14 cellular contexts compared by ENCODE assay signal in the genomic region with DNA sequence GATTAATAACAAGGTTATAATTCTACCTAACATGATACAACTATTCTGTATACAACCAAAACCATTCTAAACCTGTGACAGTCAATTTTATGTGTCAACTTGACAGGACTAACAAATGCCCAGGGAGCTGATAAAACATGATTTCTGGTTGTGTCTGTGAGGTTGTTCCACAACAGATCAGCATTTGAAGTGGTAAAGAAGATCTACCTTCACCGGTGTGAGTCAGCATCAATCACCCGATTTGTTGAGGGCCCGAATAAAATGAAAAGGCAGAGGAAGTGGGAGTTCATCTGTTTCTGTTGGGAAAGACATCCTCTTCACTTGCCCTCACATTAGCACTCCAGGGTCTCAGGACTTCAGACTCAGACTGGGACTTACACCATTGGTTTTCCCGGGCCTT.
DNase-seq lines count a peak whose midpoint lies in the region; FAIRE-seq and TF ChIP-seq lines count a peak whose summit lies in the region.
"Had no signal": no experiment of that assay in that cellular context is flagged by ENCODE, and none has a peak within 500 bp of the region (broad histone marks: within the 10 kb centered on the region; RNA-seq: fewer than 3 reads in every experiment).

No MANE protein-coding gene starts in this region.

- no peaks in the 10 kb centered on the region for H3K9me2 ChIP-seq in GM23248 (ENCODE audit: insufficient read depth)

- no peak for TF ChIP-seq POLR2A in H54 (IDR thresholded peaks at IDR 0.05; ENCODE audit: low read depth, low read length)
- TF ChIP-seq POLR2A in vagina (IDR thresholded peaks at IDR 0.05): no peak

- H3K27ac ChIP-seq in GM23248 (0 out of 2 replicates have a peak overlapping the region, but pooled peaks have one; percentile 7), vagina (no peak overlapping the region)
- H3K27ac ChIP-seq: right atrium auricular region had no signal

- H3K36me3 ChIP-seq in GM23248 (ENCODE audit: low read depth) (no peaks in the 10 kb centered on the region), vagina (no peaks in the 10 kb centered on the region)
- H3K36me3 ChIP-seq: right atrium auricular region had no signal

- TF ChIP-seq CTCF in GM10248 (IDR thresholded peaks at IDR 0.05; ENCODE audit: control extremely low read depth, extremely low read depth, low read depth, missing control alignments) (no peak), vagina (IDR thresholded peaks at IDR 0.05) (no peak)

- no peaks in the 10 kb centered on the region for H3K79me2 ChIP-seq in GM23248 (ENCODE audit: insufficient read depth)

- WGBS in GM23248 (ENCODE audit: low coverage in 1 of 2, low lambda C conversion rate in 2 of 2, missing lambda C conversion rate in 2 of 2), 2 experiments: 96% methylated on average over 4 of the region's 4 CpGs

- in situ Hi-C loops in GM23248 (cut with MboI): no loop called here

- no peak overlapping the region for H3K4me2 ChIP-seq in GM23248 (ENCODE audit: unreplicated experiment)

- no peak overlapping the region for H3K4me3 ChIP-seq in GM23248
- H3K4me3 ChIP-seq in vagina: no peak overlapping the region
- H3K4me3 ChIP-seq: right atrium auricular region had no signal

- CTCF ChIA-PET in GM10248 (lab: Yijun Ruan, JAX): interaction anchor here (1.4 kb wide), 1 partner anchor 9 kb away, joined by 3 read pairs; no protein-coding TSS in a partner anchor

- H3K9me3 ChIP-seq in GM23248 (ENCODE audit: low read depth) (no peaks in the 10 kb centered on the region), vagina (no peaks in the 10 kb centered on the region)
- H3K9me3 ChIP-seq: right atrium auricular region had no signal

- no peaks in the 10 kb centered on the region for H4K20me1 ChIP-seq in GM23248 (ENCODE audit: insufficient read depth)

- H3F3A ChIP-seq in GM23248 (ENCODE audit: insufficient read depth): no peaks in the 10 kb centered on the region

- H3K4me1 ChIP-seq in GM23248 (ENCODE audit: insufficient read depth): peaks cover 16% of the 10 kb centered on the region
- no peaks in the 10 kb centered on the region for H3K4me1 ChIP-seq in vagina
- H3K4me1 ChIP-seq: right atrium auricular region had no signal

- POLR2A ChIA-PET in GM10248 (lab: Yijun Ruan, JAX): no interaction called here

- no peak overlapping the region for H3K9ac ChIP-seq in GM23248

- intact Hi-C loops in vagina (cut with DNase I): no loop called here

- DNase-seq in A172 (ENCODE audit: low spot score) (peak; percentile 19), GM23248 (no peak), RPMI7951 (ENCODE audit: low read depth) (peak; percentile 13), glomerular visceral epithelial cell (ENCODE audit: extremely low spot score) (peak; percentile 7), DMS79 treated with DMSO at 0.1 percent for 48 hours (lab: John Stamatoyannopoulos, UW) (no peak), GM10248 (ENCODE audit: extremely low spot score) (no peak), H54 (ENCODE audit: insufficient read length, low spot score) (no peak), vagina (ENCODE audit: extremely low spot score in 2 of 2) (no peak)
- DNase-seq: left cardiac atrium, MM.1S, NCI-H2029, SIG-M5 had no signal

- no peak overlapping the region for H2AFZ ChIP-seq in GM23248

- no peaks in the 10 kb centered on the region for H3K27me3 ChIP-seq in GM23248 (replicated peaks; ENCODE audit: insufficient read depth)
- no peaks in the 10 kb centered on the region for H3K27me3 ChIP-seq in vagina
- H3K27me3 ChIP-seq: right atrium auricular region had no signal

- no peak for FAIRE-seq in H54 (lab: Jason Lieb, UNC)
- FAIRE-seq: H1 had no signal

Comparison
In these comparisons a context has a peak if more than half of its experiments do, and no peak if none do; other contexts are left out.
1. DNase-seq: peak in A172 (single experiment), RPMI7951 (single experiment) and glomerular visceral epithelial cell (single experiment); none in GM23248 (single experiment), DMS79 treated with DMSO at 0.1 percent for 48 hours (single experiment), GM10248 (single experiment), H54 (single experiment) and vagina (0 of 2).